ENCODE assay signal across 25 cellular contexts in the genomic region with DNA sequence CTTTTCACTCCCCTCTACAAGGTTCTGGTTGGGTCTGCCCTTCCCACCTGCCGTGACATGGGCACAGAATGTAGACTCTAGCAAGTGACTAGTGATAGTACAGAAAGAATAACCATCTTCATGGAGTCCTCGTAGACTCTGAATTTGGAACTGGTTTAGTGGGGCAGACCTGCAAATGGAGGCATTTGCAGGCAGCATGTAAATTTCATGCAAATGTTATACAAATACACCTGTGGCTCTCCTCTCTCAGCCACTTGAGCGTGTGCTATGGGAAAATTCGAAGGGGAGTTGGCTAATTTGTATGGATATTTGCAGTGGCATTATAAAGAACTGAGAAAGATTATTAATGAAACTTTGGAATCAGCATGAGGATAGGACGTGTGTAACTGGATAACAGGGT.
"Had no signal": no experiment of that assay in that cellular context is flagged by ENCODE, and none has a peak within 500 bp of the region (broad histone marks: within the 10 kb centered on the region; RNA-seq: fewer than 3 reads in every experiment).

No MANE protein-coding gene starts in this region.

- H3K36me3 Mint-ChIP-seq: natural killer cell treated with Interleukin-12 subunit alpha and Interleukin-12 subunit beta and Interleukin-15 and Interleukin-18, amount 100 ng/mL, for 72 hours; type B pancreatic cell had no signal

- DNase-seq: colonic mucosa; dermis blood vessel endothelial cell; effector CD4-positive, alpha-beta T cell; endodermal cell; erythroblast; foreskin keratinocyte; head of caudate nucleus; kidney; left colon; left ventricle myocardium superior; mesenchymal stem cell; midbrain; posterior cingulate gyrus; sigmoid colon; stimulated activated CD4-positive, alpha-beta T cell treated with anti-CD3 and anti-CD28 coated beads, Interleukin-2, amount 100 ng/mL, for 24 hours; stimulated activated CD4-positive, alpha-beta T cell treated with anti-CD3 and anti-CD28 coated beads, Interleukin-4, amount 100 ng/mL, for 4 hours; stimulated activated naive CD4-positive, alpha-beta T cell; stomach; thyroid gland had no signal

- H3K36me3 ChIP-seq: colonic mucosa, right atrium auricular region, sigmoid colon, stomach, thyroid gland had no signal

- H3K27me3 ChIP-seq: colonic mucosa, foreskin keratinocyte, hepatocyte, right atrium auricular region, sigmoid colon, stomach, thyroid gland had no signal

- H3K4me3 Mint-ChIP-seq: endodermal cell; natural killer cell treated with Interleukin-12 subunit alpha and Interleukin-12 subunit beta and Interleukin-15 and Interleukin-18, amount 100 ng/mL, for 72 hours; type B pancreatic cell had no signal

- H3K27ac ChIP-seq: colonic mucosa, foreskin keratinocyte, hepatocyte, right atrium auricular region, sigmoid colon, skin epidermis, stomach had no signal

- H3K27ac Mint-ChIP-seq: endodermal cell; natural killer cell treated with Interleukin-12 subunit alpha and Interleukin-12 subunit beta and Interleukin-15 and Interleukin-18, amount 100 ng/mL, for 72 hours; type B pancreatic cell had no signal

- H3K4me3 ChIP-seq: colonic mucosa, hepatocyte, lung, right atrium auricular region, sigmoid colon, skin epidermis, stomach, thyroid gland had no signal

- H3K9me3 Mint-ChIP-seq: endodermal cell; natural killer cell treated with Interleukin-12 subunit alpha and Interleukin-12 subunit beta and Interleukin-15 and Interleukin-18, amount 100 ng/mL, for 72 hours; type B pancreatic cell had no signal

- H3K9me3 ChIP-seq: colonic mucosa, right atrium auricular region, sigmoid colon, stomach, thyroid gland had no signal

- H3K4me1 ChIP-seq: colonic mucosa, foreskin keratinocyte, right atrium auricular region, sigmoid colon, stomach had no signal

- ATAC-seq: foreskin keratinocyte; left colon; left ventricle myocardium superior; natural killer cell treated with Interleukin-12 subunit alpha and Interleukin-12 subunit beta and Interleukin-15 and Interleukin-18, amount 100 ng/mL, for 72 hours had no signal
